Comparison of ENCODE assay signal across 8 cellular contexts in the genomic region with DNA sequence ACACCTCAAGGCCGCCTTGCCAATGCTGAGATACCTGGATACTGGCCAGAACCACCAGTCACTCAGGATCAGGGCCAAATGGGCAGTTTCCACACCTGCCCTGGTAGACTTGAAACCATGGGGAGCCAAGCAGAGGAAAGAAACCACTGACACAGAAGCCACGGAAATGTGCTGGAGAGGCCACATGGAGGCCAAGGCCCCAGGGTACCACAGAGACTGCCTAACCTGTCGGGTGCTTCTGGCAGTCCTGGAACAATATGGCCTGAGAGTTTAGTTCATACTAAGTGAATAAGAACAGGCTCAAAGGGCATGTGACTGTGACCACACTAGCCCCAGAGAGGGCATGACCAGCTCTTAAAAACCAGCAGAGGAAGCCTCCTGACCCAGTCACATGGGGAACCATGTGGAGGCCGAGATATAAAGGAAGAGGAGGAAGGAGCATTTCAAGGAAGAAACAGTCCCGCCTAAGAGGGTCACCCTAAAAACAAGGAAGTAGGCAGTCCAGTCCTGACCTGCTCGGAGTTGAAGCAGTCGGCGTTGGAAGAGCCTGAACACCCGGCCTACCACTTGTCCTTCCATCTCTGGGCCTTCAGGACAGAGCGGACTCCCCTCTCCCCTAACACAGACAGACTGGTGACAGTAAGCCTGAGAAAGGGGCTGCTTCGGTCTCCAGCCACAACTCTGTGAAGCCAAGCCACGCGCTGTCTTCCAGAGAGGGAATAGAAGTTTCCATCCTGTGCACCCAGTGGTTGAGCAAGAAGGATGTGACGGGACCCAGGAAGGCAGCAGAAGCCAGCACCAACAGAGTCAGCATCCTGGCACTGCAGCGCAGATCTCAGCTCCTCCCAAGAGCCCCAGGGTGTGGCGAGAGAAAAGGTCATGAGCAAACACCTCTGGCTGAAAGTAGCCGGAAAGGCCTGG.
DNase-seq lines count a peak whose midpoint lies in the region; ATAC-seq lines count a peak whose summit lies in the region.

A gene with protein sequence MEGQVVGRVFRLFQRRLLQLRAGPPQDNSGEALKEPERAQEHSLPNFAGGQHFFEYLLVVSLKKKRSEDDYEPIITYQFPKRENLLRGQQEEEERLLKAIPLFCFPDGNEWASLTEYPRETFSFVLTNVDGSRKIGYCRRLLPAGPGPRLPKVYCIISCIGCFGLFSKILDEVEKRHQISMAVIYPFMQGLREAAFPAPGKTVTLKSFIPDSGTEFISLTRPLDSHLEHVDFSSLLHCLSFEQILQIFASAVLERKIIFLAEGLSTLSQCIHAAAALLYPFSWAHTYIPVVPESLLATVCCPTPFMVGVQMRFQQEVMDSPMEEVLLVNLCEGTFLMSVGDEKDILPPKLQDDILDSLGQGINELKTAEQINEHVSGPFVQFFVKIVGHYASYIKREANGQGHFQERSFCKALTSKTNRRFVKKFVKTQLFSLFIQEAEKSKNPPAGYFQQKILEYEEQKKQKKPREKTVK (minus strand): TSS at position 766 of the 921 bp plus-strand sequence. CDS start 187 bp downstream, at position 579.

- ATAC-seq in stimulated activated naive CD8-positive, alpha-beta T cell treated with anti-CD3 and anti-CD28 coated beads, Interleukin-15, Interleukin-2, amounts not matched to agents 100 U/mL and 50 U/mL, for 24 hours: peak; percentile 68
- no peak for ATAC-seq in GM21360 (IDR thresholded peaks at IDR 0.05; ENCODE audit: unreplicated experiment)
- no peak for ATAC-seq in GM19452 (IDR thresholded peaks at IDR 0.05; ENCODE audit: unreplicated experiment)

- peak; percentile 84 to 90 for DNase-seq in AML-193 (lab: John Stamatoyannopoulos, UW)
- DNase-seq in SIG-M5 (lab: John Stamatoyannopoulos, UW): peak; percentile 86
- DNase-seq in activated naive CD8-positive, alpha-beta T cell treated with anti-CD3 and anti-CD28 coated beads, Interleukin-2, amount 50 U/mL, for 16 hours (ENCODE audit: low read depth, low spot score): peak; percentile 14
- peak; percentile 40 for DNase-seq in midbrain (lab: John Stamatoyannopoulos, UW)
- DNase-seq in stimulated activated naive CD8-positive, alpha-beta T cell treated with anti-CD3 and anti-CD28 coated beads, Interleukin-15, Interleukin-2, amounts not matched to agents 100 U/mL and 50 U/mL, for 24 hours: peak; percentile 76
- no peak for DNase-seq in HCEC 1CT
